In genomic region chrX:153793291-153793690, GRCh38 we compare ENCODE assay signal across 8 cellular contexts. TPM values are rescaled to one million over a fixed set of nuclear protein-coding genes. Genes with fewer than 3 reads are reported as not detected.
A peak's percentile ranks its signal among the peaks of the same experiment; 100 is the strongest.
DNase-seq lines count a peak whose midpoint lies in the region; TF ChIP-seq lines count a peak whose summit lies in the region.

No MANE protein-coding gene starts in this region.

- H3K4me3 ChIP-seq in iPS DF 6.9 (ENCODE audit: low read length): peak overlapping the region; percentile 57; the same call in 1 of the 2 replicates
- H3K4me3 ChIP-seq in stomach: peak overlapping the region; percentile 62 to 75 (median 72)

- H3K27me3 Mint-ChIP-seq in activated CD4-positive, alpha-beta memory T cell treated with anti-CD3 and anti-CD28 coated beads for 36 hours: no peaks in the 10 kb centered on the region

- intact Hi-C loops in activated CD4-positive, alpha-beta memory T cell treated with anti-CD3 and anti-CD28 coated beads for 36 hours (cut with micrococcal nuclease): loop anchor here (5.0 to 10.0 kb wide), 4 partner anchors 68 to 644 kb away; partner anchors contain the start of genes ABCD1, BCAP31, GDI1 and HAUS7
- intact Hi-C loops in stomach (cut with DNase I; ENCODE audit: low total_unique reads): no loop called here

- H3K4me3 Mint-ChIP-seq in activated CD4-positive, alpha-beta memory T cell treated with anti-CD3 and anti-CD28 coated beads for 36 hours: peak overlapping the region; percentile 90

- DNase-seq in SIG-M5 treated with dmso at 0.1 percent for 504 hours (lab: John Stamatoyannopoulos, UW; ENCODE audit: unreplicated experiment): peak; percentile 31
- DNase-seq in SIG-M5 (lab: John Stamatoyannopoulos, UW): no peak
- DNase-seq in activated CD4-positive, alpha-beta memory T cell treated with anti-CD3 and anti-CD28 coated beads for 36 hours: no peak
- no peak for DNase-seq in iPS DF 6.9 (ENCODE audit: low read depth, low spot score)
- no peak for DNase-seq in stomach
- no peak for DNase-seq in islet precursor cell
- DNase-seq in cerebellum (ENCODE audit: low spot score): no peak
- no peak for DNase-seq in NCI-H774 (lab: John Stamatoyannopoulos, UW)

- H3K9me3 ChIP-seq in iPS DF 6.9 (ENCODE audit: control insufficient read depth, insufficient read depth, low read length): no peaks in the 10 kb centered on the region
- H3K9me3 ChIP-seq in stomach: peaks cover 0 to 44% (median 19%) of the 10 kb centered on the region in 4 donors

- H3K9me3 Mint-ChIP-seq in activated CD4-positive, alpha-beta memory T cell treated with anti-CD3 and anti-CD28 coated beads for 36 hours: no peaks in the 10 kb centered on the region

- H3K27me3 ChIP-seq in iPS DF 6.9 (ENCODE audit: control insufficient read depth, insufficient read depth, low read length) (no peaks in the 10 kb centered on the region), stomach (no peaks in the 10 kb centered on the region)

- no CpG with 5 or more reads among the region's 7 CpGs for WGBS in iPS DF 6.9 (ENCODE audit: insufficient coverage, insufficient read length)
- WGBS in stomach, 5 donors: 8 to 51% (median 10%) methylated on average over 7 of the region's 7 CpGs

- H3K36me3 Mint-ChIP-seq in activated CD4-positive, alpha-beta memory T cell treated with anti-CD3 and anti-CD28 coated beads for 36 hours: peaks cover 5% of the 10 kb centered on the region

- no peak for TF ChIP-seq CTCF in stomach (IDR thresholded peaks at IDR 0.05)

- H3K27ac ChIP-seq in iPS DF 6.9 (ENCODE audit: low read length) (no peak overlapping the region), stomach (peak overlapping the region; percentile 92 to 96 (median 94))

- 0 out of 2 replicates have a peak, but pooled peaks cover 2% of the 10 kb centered on the region for H3K4me1 ChIP-seq in iPS DF 6.9 (ENCODE audit: control insufficient read depth, insufficient read depth, low read length)
- peaks cover 18 to 50% (median 36%) of the 10 kb centered on the region in 4 donors for H3K4me1 ChIP-seq in stomach

- H3K27ac Mint-ChIP-seq in activated CD4-positive, alpha-beta memory T cell treated with anti-CD3 and anti-CD28 coated beads for 36 hours: peak overlapping the region; percentile 73

- POLR2A ChIA-PET in activated CD4-positive, alpha-beta memory T cell treated with anti-CD3 and anti-CD28 coated beads for 36 hours (lab: Charles Lee): interaction anchor here (1.5 kb wide), 1 partner anchor 11 kb away, joined by 3 read pairs; no protein-coding TSS in a partner anchor

- H3K36me3 ChIP-seq in iPS DF 6.9 (ENCODE audit: control insufficient read depth, insufficient read depth, low read length) (peaks cover 7% of the 10 kb centered on the region), stomach (peaks cover 10 to 47% (median 40%) of the 10 kb centered on the region in 4 donors)

- TF ChIP-seq EP300 in stomach (IDR thresholded peaks at IDR 0.05): no peak

- CTCF ChIA-PET in activated CD4-positive, alpha-beta memory T cell treated with anti-CD3 and anti-CD28 coated beads for 36 hours (lab: Charles Lee): interaction anchor here (1.3 kb wide), 1 partner anchor 30 kb away, joined by 3 read pairs; no protein-coding TSS in a partner anchor

- TF ChIP-seq POLR2A in stomach (IDR thresholded peaks at IDR 0.05): no peak

- peaks cover 18% of the 10 kb centered on the region for H3K4me1 Mint-ChIP-seq in activated CD4-positive, alpha-beta memory T cell treated with anti-CD3 and anti-CD28 coated beads for 36 hours (ENCODE audit: low read depth)

RNA-seq across cellular contexts. Expression of gene IDH3G, which starts 0.9 kb away (rescaled TPM):
- total RNA-seq in activated CD4-positive, alpha-beta memory T cell treated with anti-CD3 and anti-CD28 coated beads for 36 hours: 10 to 100 TPM; 45.9 to 51.5 TPM
- total RNA-seq in stomach (100 to 1,000 TPM in 1 of 5 donors, 10 to 100 TPM in 4; 31.0 to 186 (median 54.0) TPM), cerebellum (31.1 TPM)
- polyA plus RNA-seq in stomach: 10 to 100 TPM; 52.3 to 57.7 (median 54.4) TPM

RNA-seq across cellular contexts. Expression of gene SSR4, which starts 1.2 kb away (rescaled TPM):
- total RNA-seq in activated CD4-positive, alpha-beta memory T cell treated with anti-CD3 and anti-CD28 coated beads for 36 hours: 100 to 1,000 TPM; 194 to 203 TPM
- total RNA-seq in stomach (100 to 1,000 TPM in 3 of 5 donors, 10 to 100 TPM in 2; 13.9 to 186 (median 150) TPM), cerebellum (68.6 TPM)
- 100 to 1,000 TPM; 554 to 717 (median 646) TPM for polyA plus RNA-seq in stomach

RNA-seq across cellular contexts. Expression of gene SRPK3, which starts 12.4 kb away (rescaled TPM):
- total RNA-seq in activated CD4-positive, alpha-beta memory T cell treated with anti-CD3 and anti-CD28 coated beads for 36 hours: not detected
- total RNA-seq in stomach (1 to 10 TPM in 3 of 5 donors, not detected in 2; 1.1 to 3.6 (median 1.6) TPM), cerebellum (0.18 TPM)
- polyA plus RNA-seq in stomach: 1 to 10 TPM in 1 of 3 donors, under 1 TPM in 2; 0.35 to 1.7 (median 0.46) TPM

RNA-seq across cellular contexts. Expression of gene PLXNB3, which starts 29.2 kb away (rescaled TPM):
- total RNA-seq in activated CD4-positive, alpha-beta memory T cell treated with anti-CD3 and anti-CD28 coated beads for 36 hours: under 1 TPM; 0.29 to 0.69 TPM
- total RNA-seq in stomach (10 to 100 TPM in 3 of 5 donors, 1 to 10 TPM in 2; 1.8 to 49.2 (median 18.7) TPM), cerebellum (3.3 TPM)
- polyA plus RNA-seq in stomach: 10 to 100 TPM in 1 of 3 donors, 1 to 10 TPM in 2; 5.2 to 11.9 (median 6.0) TPM

RNA-seq across cellular contexts. Expression of gene PDZD4, which starts 37.1 kb away (rescaled TPM):
- 1 to 10 TPM; 4.9 to 5.7 TPM for total RNA-seq in activated CD4-positive, alpha-beta memory T cell treated with anti-CD3 and anti-CD28 coated beads for 36 hours
- total RNA-seq in stomach: 10 to 100 TPM in 1 of 5 donors, 1 to 10 TPM in 4; 4.6 to 11.1 (median 6.7) TPM
- 1 to 10 TPM; 2.1 to 5.5 (median 3.4) TPM for polyA plus RNA-seq in stomach
- 89.6 TPM for total RNA-seq in cerebellum
